8 cellular contexts compared by ENCODE assay signal in genomic region chr7:12403287-12404181, GRCh38. TPM values are rescaled to one million over a fixed set of nuclear protein-coding genes. Genes with fewer than 3 reads are reported as not detected.
A peak's percentile ranks its signal among the peaks of the same experiment; 100 is the strongest.
DNase-seq lines count a peak whose midpoint lies in the region; ATAC-seq and TF ChIP-seq lines count a peak whose summit lies in the region.

Gene VWDE, minus strand, starts transcription at chr7:12403865. Its CDS starts 149 bp downstream, at chr7:12403716.

- no peak within 1 kb of the TSS for H2BK15ac ChIP-seq in IMR-90 (ENCODE audit: low read depth, low read length)

- H3K27me3 Mint-ChIP-seq in activated naive CD4-positive, alpha-beta T cell treated with anti-CD3 and anti-CD28 coated beads for 36 hours (ENCODE audit: low read depth): peaks cover 14% of the 10 kb centered on the region

- H3K9me3 Mint-ChIP-seq in activated naive CD4-positive, alpha-beta T cell treated with anti-CD3 and anti-CD28 coated beads for 36 hours: peaks cover 4% of the 10 kb centered on the region

- dilution Hi-C loops in IMR-90 (cut with HindIII; ENCODE audit: low sequenced_read_pairs, unreplicated experiment): no loop called here

- CTCF ChIA-PET in IMR-90 (lab: Yijun Ruan, JAX): no interaction called here
- CTCF ChIA-PET in activated naive CD4-positive, alpha-beta T cell treated with anti-CD3 and anti-CD28 coated beads for 36 hours (lab: Charles Lee): interaction anchor here (1.4 kb wide), 1 partner anchor 87 kb away, joined by 8 read pairs; no protein-coding TSS in a partner anchor

- H2BK20ac ChIP-seq in IMR-90 (ENCODE audit: low read depth, low read length): no peak within 1 kb of the TSS

- TF ChIP-seq CTCF in IMR-90 (conservative IDR thresholded peaks at IDR 0.05; ENCODE audit: low read depth, low read length) (no peak), Peyer's patch (IDR thresholded peaks at IDR 0.05) (no peak), right atrium auricular region (IDR thresholded peaks at IDR 0.05) (no peak)

- no peak within 1 kb of the TSS for H3K14ac ChIP-seq in IMR-90 (replicated peaks; ENCODE audit: low read depth, low read length)

- H4K8ac ChIP-seq in IMR-90 (ENCODE audit: low read depth in 2 of 2, low read length in 2 of 2): no peak within 1 kb of the TSS

- H2AK9ac ChIP-seq in IMR-90 (replicated peaks; ENCODE audit: low read depth, low read length, poor library complexity): no peak within 1 kb of the TSS

- H3K18ac ChIP-seq in IMR-90 (ENCODE audit: low read depth, low read length): no peak within 1 kb of the TSS

- in situ Hi-C loops in IMR-90 (cut with MboI; ENCODE audit: low sequenced_read_pairs): no loop called here

- TF ChIP-seq POLR2A in IMR-90 (IDR thresholded peaks at IDR 0.05; ENCODE audit: low read depth, low read length) (no peak), Peyer's patch (IDR thresholded peaks at IDR 0.05) (no peak)

- H3K9ac ChIP-seq in IMR-90 (ENCODE audit: low read depth, low read length): no peak within 1 kb of the TSS

- POLR2A ChIA-PET in IMR-90 (lab: Charles Lee; ENCODE audit: unreplicated experiment): no interaction called here

- H3K23ac ChIP-seq in IMR-90 (ENCODE audit: low read depth, low read length): no peak within 1 kb of the TSS

- peak within 1 kb of the TSS; percentile 75 for H3K4me3 Mint-ChIP-seq in activated naive CD4-positive, alpha-beta T cell treated with anti-CD3 and anti-CD28 coated beads for 36 hours

- H3K4me2 ChIP-seq in IMR-90 (ENCODE audit: low read depth, low read length): peak within 1 kb of the TSS; percentile 68

- H2AFZ ChIP-seq in IMR-90 (replicated peaks; ENCODE audit: low read length, poor library complexity): peak within 1 kb of the TSS; percentile 84

- peak within 1 kb of the TSS; percentile 77 for H3K27ac Mint-ChIP-seq in activated naive CD4-positive, alpha-beta T cell treated with anti-CD3 and anti-CD28 coated beads for 36 hours

- no peaks in the 10 kb centered on the region for H3K9me3 ChIP-seq in IMR-90 (ENCODE audit: control insufficient read depth, insufficient read depth, low read length)
- no peaks in the 10 kb centered on the region for H3K9me3 ChIP-seq in Peyer's patch
- no peaks in the 10 kb centered on the region for H3K9me3 ChIP-seq in right atrium auricular region

- peaks cover 9% of the 10 kb centered on the region for H3K4me1 Mint-ChIP-seq in activated naive CD4-positive, alpha-beta T cell treated with anti-CD3 and anti-CD28 coated beads for 36 hours (ENCODE audit: low read depth)

- H4K20me1 ChIP-seq in IMR-90 (ENCODE audit: insufficient read depth, low read length): no peaks in the 10 kb centered on the region

- no peak within 1 kb of the TSS for H2AK5ac ChIP-seq in IMR-90 (ENCODE audit: low read depth, low read length)

- ATAC-seq in GM19025 (IDR thresholded peaks at IDR 0.05; ENCODE audit: low read depth, unreplicated experiment) (peak; percentile 53), IMR-90 (ENCODE audit: low read depth) (peak; percentile 46), GM18517 (IDR thresholded peaks at IDR 0.05; ENCODE audit: unreplicated experiment) (no peak)

- no peaks in the 10 kb centered on the region for H3K4me1 ChIP-seq in IMR-90 (ENCODE audit: control insufficient read depth, insufficient read depth, low read length)
- H3K4me1 ChIP-seq in Peyer's patch: peaks cover 0 to 12% (median 0%) of the 10 kb centered on the region in 4 donors
- H3K4me1 ChIP-seq in right atrium auricular region: peaks cover 0 to 5% of the 10 kb centered on the region in 2 donors

- no peak within 1 kb of the TSS for H3K4ac ChIP-seq in IMR-90 (ENCODE audit: low read depth, low read length)

- no peak within 1 kb of the TSS for H2BK5ac ChIP-seq in IMR-90 (ENCODE audit: low read depth, low read length, poor library complexity, severe bottlenecking)

- H3K36me3 ChIP-seq in IMR-90 (ENCODE audit: control insufficient read depth, insufficient read depth, low read length) (no peaks in the 10 kb centered on the region), Peyer's patch (no peaks in the 10 kb centered on the region), right atrium auricular region (no peaks in the 10 kb centered on the region)

- H4K91ac ChIP-seq in IMR-90 (ENCODE audit: insufficient read depth, low read depth, low read length): no peak within 1 kb of the TSS

- no TSS peak for BruUV-seq in IMR-90 (replicated peaks; lab: Mats Ljungman, UMichigan)

- H4K5ac ChIP-seq in IMR-90 (ENCODE audit: low read depth, low read length): no peak within 1 kb of the TSS

- no peak within 1 kb of the TSS for H2BK120ac ChIP-seq in IMR-90 (ENCODE audit: low read depth, low read length)

- peaks cover 5% of the 10 kb centered on the region; the same call in 1 of the 2 replicates for H3K27me3 ChIP-seq in IMR-90 (ENCODE audit: control insufficient read depth, insufficient read depth, low read length)
- H3K27me3 ChIP-seq in Peyer's patch: no peaks in the 10 kb centered on the region
- H3K27me3 ChIP-seq in right atrium auricular region: no peaks in the 10 kb centered on the region

- DNase-seq in IMR-90 (no peak), Peyer's patch (peak in 2 of 3 donors; percentile 56 to 75), right atrium auricular region (ENCODE audit: low spot score) (no peak), retina (peak; percentile 77), GF-D8 (lab: John Stamatoyannopoulos, UW) (no peak)
- peak; percentile 76 for DNase-seq in activated naive CD4-positive, alpha-beta T cell treated with anti-CD3 and anti-CD28 coated beads for 36 hours

- H3K27ac ChIP-seq in IMR-90 (ENCODE audit: insufficient read depth, low read length) (no peak within 1 kb of the TSS), Peyer's patch (peak within 1 kb of the TSS in 2 of 4 donors; percentile 0 to 2), right atrium auricular region (peak within 1 kb of the TSS; percentile 70 to 73)

- no peak for TF ChIP-seq RAD21 in IMR-90 (IDR thresholded peaks at IDR 0.05; ENCODE audit: low read length)

- intact Hi-C loops in IMR-90 (cut with micrococcal nuclease): no loop called here
- intact Hi-C loops in activated naive CD4-positive, alpha-beta T cell treated with anti-CD3 and anti-CD28 coated beads for 36 hours (cut with micrococcal nuclease): loop anchor here (2.0 kb wide), 3 partner anchors 147 to 283 kb away; partner anchors contain the start of genes ARL4A and TMEM106B

- 1% methylated on average over 25 of the region's 54 CpGs; no CpG with 5 or more reads in 1 of the 2 experiments for WGBS in IMR-90 (ENCODE audit: extremely low coverage in 2 of 2, insufficient read length in 1 of 2), 2 experiments

- H3K4me3 ChIP-seq in IMR-90 (ENCODE audit: insufficient read depth, low read depth, low read length) (no peak within 1 kb of the TSS; the same call in 1 of the 2 replicates), Peyer's patch (peak within 1 kb of the TSS; percentile 18 to 61 (median 40)), right atrium auricular region (peak within 1 kb of the TSS; percentile 59 to 64)

- no peak within 1 kb of the TSS for H3K56ac ChIP-seq in IMR-90 (ENCODE audit: extremely low read depth, insufficient read depth, low read length)

- no peaks in the 10 kb centered on the region for H3K36me3 Mint-ChIP-seq in activated naive CD4-positive, alpha-beta T cell treated with anti-CD3 and anti-CD28 coated beads for 36 hours (ENCODE audit: low read depth)

- no peaks in the 10 kb centered on the region for H3K9me1 ChIP-seq in IMR-90 (ENCODE audit: insufficient read depth, low read length)

- no peaks in the 10 kb centered on the region for H3K79me1 ChIP-seq in IMR-90 (ENCODE audit: low read depth in 1 of 2, low read length in 2 of 2)

TF ChIP-seq in IMR-90, 13 proteins besides CTCF, POLR2A, EP300 and RAD21:
- TF ChIP-seq MXI1 (IDR thresholded peaks at IDR 0.05; ENCODE audit: borderline replicate concordance, low read depth, low read length) (no peak), SMC3 (IDR thresholded peaks at IDR 0.05; ENCODE audit: low read depth, low read length) (no peak), BHLHE40 (IDR thresholded peaks at IDR 0.05; ENCODE audit: low read depth, low read length) (no peak)
- TF ChIP-seq, protein P1, sequence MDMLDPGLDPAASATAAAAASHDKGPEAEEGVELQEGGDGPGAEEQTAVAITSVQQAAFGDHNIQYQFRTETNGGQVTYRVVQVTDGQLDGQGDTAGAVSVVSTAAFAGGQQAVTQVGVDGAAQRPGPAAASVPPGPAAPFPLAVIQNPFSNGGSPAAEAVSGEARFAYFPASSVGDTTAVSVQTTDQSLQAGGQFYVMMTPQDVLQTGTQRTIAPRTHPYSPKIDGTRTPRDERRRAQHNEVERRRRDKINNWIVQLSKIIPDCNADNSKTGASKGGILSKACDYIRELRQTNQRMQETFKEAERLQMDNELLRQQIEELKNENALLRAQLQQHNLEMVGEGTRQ (IDR thresholded peaks at IDR 0.05; ENCODE audit: low read depth, low read length): no peak

RNA-seq across cellular contexts. Expression of gene VWDE, which starts in this region (rescaled TPM):
- total RNA-seq in IMR-90 (2012; rRNA removed) (0.18 and 0.28 TPM in 2 replicates), Peyer's patch (10 to 100 TPM in 1 of 4 donors, 1 to 10 TPM in 3; 1.3 to 14.9 (median 4.1) TPM), right atrium auricular region (10 to 100 TPM in 1 of 2 donors, 1 to 10 TPM in 1; 4.0 to 14.4 TPM)
- 0.04 and 0.05 TPM in 2 replicates for polyA plus RNA-seq in IMR-90 (2012; rRNA removed)
- polyA plus RNA-seq in IMR-90 (2012; cell fraction: cytosol; rRNA removed): 0.01 TPM in 1 of 2 replicates, not detected in the other
- polyA plus RNA-seq in IMR-90 (2012; cell fraction: nucleus; rRNA removed; ENCODE audit: low replicate concordance): 0.02 and 0.24 TPM in 2 replicates
- 1 to 10 TPM; 1.5 to 1.9 TPM for total RNA-seq in activated naive CD4-positive, alpha-beta T cell treated with anti-CD3 and anti-CD28 coated beads for 36 hours

Comparison
In these comparisons a context has a peak if more than half of its experiments do, and no peak if none do; other contexts are left out.
1. Peak in ATAC-seq and H3K4me2 ChIP-seq in IMR-90; RNA of the gene not detected or under 1 TPM.
2. DNase-seq: peak in Peyer's patch (2 of 3), activated naive CD4-positive, alpha-beta T cell treated with anti-CD3 and anti-CD28 coated beads for 36 hours (single experiment) and retina (single experiment); none in IMR-90 (single experiment), right atrium auricular region (single experiment) and GF-D8 (single experiment).